16 cellular contexts compared by ENCODE assay signal in the genomic region with DNA sequence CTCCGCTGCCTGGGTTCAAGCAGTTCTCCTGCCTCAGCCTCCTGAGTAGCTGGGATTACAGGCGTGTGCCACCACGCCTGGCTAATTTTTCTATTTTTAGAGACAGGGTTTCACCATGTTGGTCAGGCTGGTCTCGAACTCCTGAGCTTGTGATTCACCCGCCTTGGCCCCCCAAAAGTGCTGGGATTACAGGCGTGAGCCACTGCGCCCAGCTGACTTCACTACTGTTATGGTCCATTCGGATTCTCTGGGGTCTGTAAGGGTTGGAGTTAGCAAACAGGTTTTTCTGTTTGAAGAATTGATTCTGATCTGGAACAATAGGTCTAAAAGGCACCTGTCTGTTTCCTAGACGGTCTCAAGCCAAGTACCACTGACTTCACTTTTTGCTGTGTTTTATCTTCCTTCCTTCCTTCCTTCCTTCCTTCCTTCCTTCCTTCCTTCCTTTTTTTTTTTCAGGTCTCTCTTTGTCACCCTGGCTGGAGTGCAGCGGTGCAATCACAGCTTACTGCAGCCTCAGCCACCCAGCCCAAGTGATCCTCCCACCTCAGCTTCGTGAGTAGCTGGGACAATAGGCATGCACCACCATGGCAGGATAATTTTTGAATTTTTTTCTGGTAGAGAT.
"Had no signal": no experiment of that assay in that cellular context is flagged by ENCODE, and none has a peak within 500 bp of the region (broad histone marks: within the 10 kb centered on the region; RNA-seq: fewer than 3 reads in every experiment).

No MANE protein-coding gene starts in this region.

- H3K27me3 ChIP-seq: adrenal gland, colonic mucosa, gastroesophageal sphincter, left lung, stomach had no signal

- ATAC-seq: gastroesophageal sphincter, left lung had no signal

- H3K27me3 Mint-ChIP-seq: activated CD4-positive, alpha-beta memory T cell treated with anti-CD3 and anti-CD28 coated beads, Interleukin-2, amount 10 ng/mL, durations not matched to agents 7 days and 5 days had no signal

- DNase-seq: activated CD4-positive, alpha-beta memory T cell treated with anti-CD3 and anti-CD28 coated beads, Interleukin-2, amount 10 ng/mL, durations not matched to agents 7 days and 5 days; activated CD4-positive, alpha-beta T cell treated with anti-CD3 and anti-CD28 coated beads for 1 hour; activated CD8-positive, alpha-beta memory T cell treated with anti-CD3 and anti-CD28 coated beads, Interleukin-2, amount 50 U/mL, for 48 hours; activated naive CD4-positive, alpha-beta T cell treated with anti-CD3 and anti-CD28 coated beads for 36 hours; adrenal gland; caudate nucleus; colonic mucosa; effector CD4-positive, alpha-beta T cell; left lung; stimulated activated CD4-positive, alpha-beta T cell treated with anti-CD3 and anti-CD28 coated beads, Interleukin-2, amount 100 ng/mL, for 48 hours; stimulated activated CD8-positive, alpha-beta memory T cell treated with anti-CD3 and anti-CD28 coated beads, Interleukin-4, amount 100 ng/mL, for 48 hours; stomach had no signal

- H3K27ac ChIP-seq: adrenal gland, colonic mucosa, epithelial cell of prostate, gastroesophageal sphincter, left lung, stomach had no signal

- H3K9me3 ChIP-seq: adrenal gland, colonic mucosa, gastroesophageal sphincter, left lung, stomach had no signal

- H3K4me1 ChIP-seq: adrenal gland, colonic mucosa, left lung had no signal

- H3K27ac Mint-ChIP-seq: activated CD4-positive, alpha-beta memory T cell treated with anti-CD3 and anti-CD28 coated beads, Interleukin-2, amount 10 ng/mL, durations not matched to agents 7 days and 5 days; activated naive CD4-positive, alpha-beta T cell treated with anti-CD3 and anti-CD28 coated beads for 36 hours; T-helper 2 cell treated with Interferon-gamma antibody and Interleukin-4, amounts not matched to agents 5 μg/mL and 100 μg/mL, for 36 hours had no signal

- H3K4me3 Mint-ChIP-seq: activated CD4-positive, alpha-beta memory T cell treated with anti-CD3 and anti-CD28 coated beads, Interleukin-2, amount 10 ng/mL, durations not matched to agents 7 days and 5 days; activated naive CD4-positive, alpha-beta T cell treated with anti-CD3 and anti-CD28 coated beads for 36 hours; nephron; T-helper 2 cell treated with Interferon-gamma antibody and Interleukin-4, amounts not matched to agents 5 μg/mL and 100 μg/mL, for 36 hours had no signal
